8 cellular contexts compared by ENCODE assay signal in genomic region chr2:118309201-118310015, GRCh38.
A peak's percentile ranks its signal among the peaks of the same experiment; 100 is the strongest.
DNase-seq lines count a peak whose midpoint lies in the region; ATAC-seq and TF ChIP-seq lines count a peak whose summit lies in the region.

No MANE protein-coding gene starts in this region.

- no peaks in the 10 kb centered on the region for H3K9me3 ChIP-seq in gastrocnemius medialis

- H3K4me3 ChIP-seq in GM12864 (ENCODE audit: low read depth, low read length) (peak overlapping the region; percentile 40), foreskin fibroblast (ENCODE audit: low read depth in 1 of 2, low read length in 2 of 2) (peak overlapping the region; percentile 50 to 62), gastrocnemius medialis (peak overlapping the region; percentile 68 to 78 (median 74))

- in situ Hi-C loops in gastrocnemius medialis (cut with MboI; ENCODE audit: low sequenced_read_pairs in 4 of 4) = loop anchor here in 1 of 4 donors (10.0 kb wide), 1 partner anchor 535 kb away; the partner anchor contains the start of gene EN1

- DNase-seq in GM12864 (ENCODE audit: low read depth) (no peak), foreskin fibroblast (no peak), gastrocnemius medialis (no peak), NCI-H1436 treated with DMSO at 0.1 percent for 48 hours (lab: John Stamatoyannopoulos, UW) (no peak)

- no peak for TF ChIP-seq POLR2A in gastrocnemius medialis (IDR thresholded peaks at IDR 0.05)

- H3K27ac ChIP-seq in VCaP (peak overlapping the region; percentile 26; the same call in 1 of the 2 replicates), gastrocnemius medialis (peak overlapping the region; percentile 84 to 90 (median 86))

- no peak for TF ChIP-seq CTCF in GM12864 (IDR thresholded peaks at IDR 0.05; ENCODE audit: low read depth, low read length, missing control alignments)
- TF ChIP-seq CTCF in VCaP (conservative IDR thresholded peaks at IDR 0.05) = no peak
- TF ChIP-seq CTCF in foreskin fibroblast (IDR thresholded peaks at IDR 0.05; ENCODE audit: low read depth, low read length) = no peak
- no peak for TF ChIP-seq CTCF in gastrocnemius medialis (IDR thresholded peaks at IDR 0.05 in 4 of 5, conservative IDR thresholded peaks at IDR 0.05 in 1 of 5)

- ATAC-seq in gastrocnemius medialis (peak in 1 of 2 donors; percentile 8), HG02981 (IDR thresholded peaks at IDR 0.05; ENCODE audit: unreplicated experiment) (no peak), HG03196 (IDR thresholded peaks at IDR 0.05; ENCODE audit: unreplicated experiment) (no peak), GM21576 (IDR thresholded peaks at IDR 0.05; ENCODE audit: unreplicated experiment) (no peak)

- no peaks in the 10 kb centered on the region for H3K27me3 ChIP-seq in gastrocnemius medialis

- peaks cover 18 to 24% of the 10 kb centered on the region in 2 donors for H3K4me1 ChIP-seq in gastrocnemius medialis

- no peaks in the 10 kb centered on the region for H3K36me3 ChIP-seq in gastrocnemius medialis

- intact Hi-C loops in gastrocnemius medialis (cut with DNase I; ENCODE audit: low total_unique reads) = loop anchor here (1.0 to 5.0 kb wide), 3 partner anchors 87 to 998 kb away; no protein-coding TSS in a partner anchor
